In the genomic region with DNA sequence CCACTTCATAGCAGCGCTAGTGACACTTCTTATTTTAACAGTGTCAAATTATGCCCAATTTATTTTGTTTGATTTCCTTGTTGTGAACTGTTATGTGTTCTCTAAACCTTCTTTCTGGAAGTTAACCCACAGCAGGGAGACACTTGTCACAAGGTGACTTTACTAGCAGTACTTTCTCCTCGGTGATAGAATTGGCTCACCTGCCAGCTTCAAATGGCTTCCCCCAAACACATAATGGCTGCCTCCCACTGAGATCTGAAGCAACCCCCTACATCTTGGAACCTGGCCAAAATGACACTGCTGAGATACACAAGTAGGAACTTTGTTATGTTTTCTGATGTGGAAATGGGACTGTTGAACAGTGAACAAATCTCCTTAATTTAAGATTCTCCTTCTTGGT, we compare ENCODE assay signal across 15 cellular contexts.
A peak's percentile ranks its signal among the peaks of the same experiment; 100 is the strongest.
DNase-seq lines count a peak whose midpoint lies in the region; ATAC-seq and TF ChIP-seq lines count a peak whose summit lies in the region.
"Had no signal": no experiment of that assay in that cellular context is flagged by ENCODE, and none has a peak within 500 bp of the region (broad histone marks: within the 10 kb centered on the region; RNA-seq: fewer than 3 reads in every experiment).

No MANE protein-coding gene starts in this region.

- H3K4me1 ChIP-seq in A673 (ENCODE audit: insufficient read depth, low read length, poor library complexity, severe bottlenecking), result peaks cover 4% of the 10 kb centered on the region
- H3K4me1 ChIP-seq in endocrine pancreas (ENCODE audit: control insufficient read depth, insufficient read depth, low read length), result peaks cover 10% of the 10 kb centered on the region
- no peaks in the 10 kb centered on the region for H3K4me1 ChIP-seq in spleen
- H3K4me1 ChIP-seq: heart right ventricle had no signal

- DNase-seq in A673 (ENCODE audit: low spot score), result peak; percentile 45
- DNase-seq in HuH-7 (ENCODE audit: low spot score), result peak; percentile 6
- DNase-seq in NCI-H2171 treated with DMSO at 0.1 percent for 48 hours (lab: John Stamatoyannopoulos, UW), result peak; percentile 69
- DNase-seq in GM19240 (ENCODE audit: insufficient read length, low spot score), result no peak
- no peak for DNase-seq in spleen
- no peak for DNase-seq in activated CD4-positive, alpha-beta T cell treated with anti-CD3 and anti-CD28 coated beads, Interleukin-2, amount 10 ng/mL, durations not matched to agents 7 days and 5 days
- DNase-seq: activated naive CD8-positive, alpha-beta T cell treated with anti-CD3 and anti-CD28 coated beads, Interleukin-2, amount 10 ng/mL, durations not matched to agents 7 days and 5 days; Calu3; heart right ventricle; Kasumi-1; stimulated activated CD8-positive, alpha-beta memory T cell treated with anti-CD3 and anti-CD28 coated beads, Interleukin-4, amount 100 ng/mL, for 48 hours had no signal

- H3K36me3 ChIP-seq in A673 (ENCODE audit: insufficient read depth, low read length, poor library complexity, severe bottlenecking) (no peaks in the 10 kb centered on the region), endocrine pancreas (ENCODE audit: control insufficient read depth, insufficient read depth, low read length) (no peaks in the 10 kb centered on the region), spleen (no peaks in the 10 kb centered on the region)
- H3K36me3 ChIP-seq: heart right ventricle had no signal

- TF ChIP-seq CTCF in A673 (conservative IDR thresholded peaks at IDR 0.05; ENCODE audit: low read depth, low read length) (no peak), spleen (IDR thresholded peaks at IDR 0.05 in 8 of 11, conservative IDR thresholded peaks at IDR 0.05 in 3 of 11) (no peak)

- no peaks in the 10 kb centered on the region for H3K9me3 Mint-ChIP-seq in activated CD4-positive, alpha-beta T cell treated with anti-CD3 and anti-CD28 coated beads, Interleukin-2, amount 10 ng/mL, durations not matched to agents 7 days and 5 days
- H3K9me3 Mint-ChIP-seq: activated naive CD8-positive, alpha-beta T cell treated with anti-CD3 and anti-CD28 coated beads, Interleukin-2, amount 10 ng/mL, durations not matched to agents 7 days and 5 days; WTC11 had no signal

- no peak for ATAC-seq in HG02610 (IDR thresholded peaks at IDR 0.05; ENCODE audit: unreplicated experiment)
- ATAC-seq: esophagus mucosa, heart right ventricle, WTC11 had no signal

- BruUV-seq in A673 (replicated peaks; lab: Mats Ljungman, UMichigan), result no TSS peak

- H3K4me3 ChIP-seq in A673 (ENCODE audit: low read depth, low read length, poor library complexity, severe bottlenecking) (no peak overlapping the region), endocrine pancreas (ENCODE audit: control insufficient read depth, insufficient read depth, low read length) (peak overlapping the region; percentile 19), spleen (no peak overlapping the region)
- H3K4me3 ChIP-seq: heart right ventricle had no signal

- CTCF ChIA-PET in A673 (lab: Charles Lee), result no interaction called here
- CTCF ChIA-PET in activated CD4-positive, alpha-beta T cell treated with anti-CD3 and anti-CD28 coated beads, Interleukin-2, amount 10 ng/mL, durations not matched to agents 7 days and 5 days (lab: Charles Lee), result no interaction called here

- intact Hi-C loops in A673 (cut with micrococcal nuclease; ENCODE audit: unreplicated experiment) (no loop called here), spleen (cut with DNase I; ENCODE audit: low total_unique reads) (no loop called here)

- no peak overlapping the region for H3K4me3 Mint-ChIP-seq in activated CD4-positive, alpha-beta T cell treated with anti-CD3 and anti-CD28 coated beads, Interleukin-2, amount 10 ng/mL, durations not matched to agents 7 days and 5 days
- H3K4me3 Mint-ChIP-seq: activated naive CD8-positive, alpha-beta T cell treated with anti-CD3 and anti-CD28 coated beads, Interleukin-2, amount 10 ng/mL, durations not matched to agents 7 days and 5 days; WTC11 had no signal

- H3K27me3 Mint-ChIP-seq in activated CD4-positive, alpha-beta T cell treated with anti-CD3 and anti-CD28 coated beads, Interleukin-2, amount 10 ng/mL, durations not matched to agents 7 days and 5 days, result peaks cover 2% of the 10 kb centered on the region

- no peak overlapping the region for H3K27ac ChIP-seq in A673 (ENCODE audit: low read depth, low read length, poor library complexity, severe bottlenecking)
- H3K27ac ChIP-seq in spleen, result no peak overlapping the region
- H3K27ac ChIP-seq: heart right ventricle had no signal

- no peak overlapping the region for H3K27ac Mint-ChIP-seq in activated CD4-positive, alpha-beta T cell treated with anti-CD3 and anti-CD28 coated beads, Interleukin-2, amount 10 ng/mL, durations not matched to agents 7 days and 5 days
- H3K27ac Mint-ChIP-seq: activated naive CD8-positive, alpha-beta T cell treated with anti-CD3 and anti-CD28 coated beads, Interleukin-2, amount 10 ng/mL, durations not matched to agents 7 days and 5 days; WTC11 had no signal

- no peaks in the 10 kb centered on the region for H3K36me3 Mint-ChIP-seq in activated CD4-positive, alpha-beta T cell treated with anti-CD3 and anti-CD28 coated beads, Interleukin-2, amount 10 ng/mL, durations not matched to agents 7 days and 5 days (ENCODE audit: low read depth)
- H3K36me3 Mint-ChIP-seq: activated naive CD8-positive, alpha-beta T cell treated with anti-CD3 and anti-CD28 coated beads, Interleukin-2, amount 10 ng/mL, durations not matched to agents 7 days and 5 days; WTC11 had no signal

- H3K27me3 ChIP-seq in A673 (replicated peaks; ENCODE audit: insufficient read depth, low read depth, low read length, poor library complexity) (no peaks in the 10 kb centered on the region), endocrine pancreas (ENCODE audit: control insufficient read depth, insufficient read depth, low read length) (no peaks in the 10 kb centered on the region), spleen (replicated peaks in 1 of 7) (no peaks in the 10 kb centered on the region)
- H3K27me3 ChIP-seq: heart right ventricle had no signal

- TF ChIP-seq POLR2A in spleen (IDR thresholded peaks at IDR 0.05), result no peak

- WGBS in spleen, 5 donors, result 69 to 82% (median 75%) methylated on average over 2 of the region's 2 CpGs

- POLR2A ChIA-PET in A673 (lab: Charles Lee; ENCODE audit: low non-redundant PET), result no interaction called here
- POLR2A ChIA-PET in activated CD4-positive, alpha-beta T cell treated with anti-CD3 and anti-CD28 coated beads, Interleukin-2, amount 10 ng/mL, durations not matched to agents 7 days and 5 days (lab: Charles Lee), result no interaction called here

- H3K9ac ChIP-seq in endocrine pancreas (ENCODE audit: control insufficient read depth, insufficient read depth, low read length), result no peak overlapping the region

- no peaks in the 10 kb centered on the region for H3K4me1 Mint-ChIP-seq in activated CD4-positive, alpha-beta T cell treated with anti-CD3 and anti-CD28 coated beads, Interleukin-2, amount 10 ng/mL, durations not matched to agents 7 days and 5 days
- H3K4me1 Mint-ChIP-seq: activated naive CD8-positive, alpha-beta T cell treated with anti-CD3 and anti-CD28 coated beads, Interleukin-2, amount 10 ng/mL, durations not matched to agents 7 days and 5 days had no signal

- H3K9me3 ChIP-seq in A673 (ENCODE audit: low read depth, low read length, poor library complexity, severe bottlenecking) (no peaks in the 10 kb centered on the region), endocrine pancreas (ENCODE audit: control insufficient read depth, low read length) (no peaks in the 10 kb centered on the region), spleen (peaks cover 0 to 3% (median 0%) of the 10 kb centered on the region in 8 donors)

Comparison
In these comparisons a context has a peak if more than half of its experiments do, and no peak if none do; other contexts are left out.
1. DNase-seq: peak in A673 (single experiment), HuH-7 (single experiment) and NCI-H2171 treated with DMSO at 0.1 percent for 48 hours (single experiment); none in GM19240 (single experiment), spleen (single experiment) and activated CD4-positive, alpha-beta T cell treated with anti-CD3 and anti-CD28 coated beads, Interleukin-2, amount 10 ng/mL, durations not matched to agents 7 days and 5 days (single experiment).